In genomic region chr2:170716851-170717598, GRCh38 we compare ENCODE assay signal across 1 cellular context.
TF ChIP-seq lines count a peak whose summit lies in the region.

No MANE protein-coding gene starts in this region.

TF ChIP-seq in WTC11, 78 proteins besides CTCF, POLR2A, EP300 and RAD21 (continued from another document and continues in another):
- TF ChIP-seq ATF6 (CRISPR knock-in tag; IDR thresholded peaks at IDR 0.05) (peak; percentile 88; the same call in 1 of the 2 replicates), MYBL2 (CRISPR knock-in tag; IDR thresholded peaks at IDR 0.05) (peak; percentile 99), USF2 (CRISPR knock-in tag; IDR thresholded peaks at IDR 0.05) (peak; percentile 84), FOXK1 (CRISPR knock-in tag; IDR thresholded peaks at IDR 0.05) (peak; percentile 99), ESRRA (CRISPR knock-in tag; IDR thresholded peaks at IDR 0.05; ENCODE audit: borderline replicate concordance) (peak; percentile 99), RORB (CRISPR knock-in tag; IDR thresholded peaks at IDR 0.05) (no peak), OVOL2 (CRISPR knock-in tag; IDR thresholded peaks at IDR 0.05; ENCODE audit: borderline replicate concordance) (no peak), ZBTB21 (CRISPR knock-in tag; IDR thresholded peaks at IDR 0.05; ENCODE audit: borderline replicate concordance) (peak; percentile 98), TCF7 (CRISPR knock-in tag; IDR thresholded peaks at IDR 0.05; ENCODE audit: low read depth) (peak; percentile 98), TP53 (CRISPR knock-in tag; IDR thresholded peaks at IDR 0.05) (peak; percentile 100), IRF1 (CRISPR knock-in tag; IDR thresholded peaks at IDR 0.05) (peak; percentile 99), GRHL2 (CRISPR knock-in tag; IDR thresholded peaks at IDR 0.05; ENCODE audit: insufficient replicate concordance, severe bottlenecking) (no peak), ZNF232 (CRISPR knock-in tag; IDR thresholded peaks at IDR 0.05) (peak; percentile 100), RELA (CRISPR knock-in tag; IDR thresholded peaks at IDR 0.05; ENCODE audit: borderline replicate concordance) (peak; percentile 100), CDX4 (CRISPR knock-in tag; IDR thresholded peaks at IDR 0.05; ENCODE audit: borderline replicate concordance) (no peak), IRF2 (CRISPR knock-in tag; IDR thresholded peaks at IDR 0.05; ENCODE audit: borderline replicate concordance, low read depth) (peak; percentile 91), ZNF416 (CRISPR knock-in tag; IDR thresholded peaks at IDR 0.05) (no peak), FOXP1 (CRISPR knock-in tag; IDR thresholded peaks at IDR 0.05; ENCODE audit: borderline replicate concordance) (peak; percentile 100), ZNF263 (CRISPR knock-in tag; IDR thresholded peaks at IDR 0.05; ENCODE audit: low read depth) (peak; percentile 93), JUN (CRISPR knock-in tag; IDR thresholded peaks at IDR 0.05) (peak; percentile 99), SP1 (CRISPR knock-in tag; conservative IDR thresholded peaks at IDR 0.05) (peak; percentile 80), GABPB1 (CRISPR knock-in tag; IDR thresholded peaks at IDR 0.05) (peak; percentile 81), ZMAT4 (CRISPR knock-in tag; IDR thresholded peaks at IDR 0.05) (no peak), PRRX2 (CRISPR knock-in tag; IDR thresholded peaks at IDR 0.05) (no peak), FOXP4 (CRISPR knock-in tag; IDR thresholded peaks at IDR 0.05) (peak; percentile 100), ZNF396 (CRISPR knock-in tag; IDR thresholded peaks at IDR 0.05; ENCODE audit: borderline replicate concordance) (no peak), ZNF219 (CRISPR knock-in tag; IDR thresholded peaks at IDR 0.05; ENCODE audit: borderline replicate concordance) (peak; percentile 99), HMGXB4 (CRISPR knock-in tag; IDR thresholded peaks at IDR 0.05) (peak; percentile 100), ZNF121 (CRISPR knock-in tag; IDR thresholded peaks at IDR 0.05) (peak; percentile 74), TEAD1 (CRISPR knock-in tag; IDR thresholded peaks at IDR 0.05) (peak; percentile 100), ERG (CRISPR knock-in tag; IDR thresholded peaks at IDR 0.05) (no peak), ZSCAN18 (CRISPR knock-in tag; IDR thresholded peaks at IDR 0.05) (no peak), FOXJ3 (CRISPR knock-in tag; IDR thresholded peaks at IDR 0.05; ENCODE audit: borderline replicate concordance) (peak; percentile 76; the same call in 1 of the 2 replicates), E2F4 (CRISPR knock-in tag; IDR thresholded peaks at IDR 0.05; ENCODE audit: borderline replicate concordance, low read depth) (peak; percentile 95), SMAD4 (CRISPR knock-in tag; IDR thresholded peaks at IDR 0.05) (peak; percentile 99), ARID4B (CRISPR knock-in tag; IDR thresholded peaks at IDR 0.05; ENCODE audit: borderline replicate concordance) (peak; percentile 100), NFYB (CRISPR knock-in tag; conservative IDR thresholded peaks at IDR 0.05; ENCODE audit: low read depth) (peak; percentile 70), ETV6 (CRISPR knock-in tag; IDR thresholded peaks at IDR 0.05) (peak; percentile 100), TEAD4 (CRISPR knock-in tag; IDR thresholded peaks at IDR 0.05) (peak; percentile 99), E2F1 (CRISPR knock-in tag; IDR thresholded peaks at IDR 0.05) (peak; percentile 100), MLX (CRISPR knock-in tag; IDR thresholded peaks at IDR 0.05) (peak; percentile 98)
